ENCODE assay signal across 8 cellular contexts in genomic region chr2:64143154-64144056, GRCh38. TPM values are rescaled to one million over a fixed set of nuclear protein-coding genes. Genes with fewer than 3 reads are reported as not detected.
DNase-seq lines count a peak whose midpoint lies in the region; ATAC-seq and TF ChIP-seq lines count a peak whose summit lies in the region.

No MANE protein-coding gene starts in this region.

- peaks cover 2% of the 10 kb centered on the region; the same call in 1 of the 2 replicates for H4K20me1 ChIP-seq in GM23338 (replicated peaks; ENCODE audit: insufficient read depth)

- H3K4me1 ChIP-seq in GM23338 (ENCODE audit: insufficient read depth) (peaks cover 33% of the 10 kb centered on the region), colonic mucosa (no peaks in the 10 kb centered on the region), left lung (peaks cover 0 to 45% of the 10 kb centered on the region in 2 donors)

- peak; percentile 34 for ATAC-seq in GM23338
- peak; percentile 32 for ATAC-seq in left lung

- POLR2A ChIA-PET in GM10248 (lab: Yijun Ruan, JAX), result interaction anchor here (1.0 kb wide), 1 partner anchor 71 kb away, joined by 3 read pairs; no protein-coding TSS in a partner anchor

- DNase-seq in GM10248 (ENCODE audit: extremely low spot score) (peak; percentile 18), GM23338 (ENCODE audit: low spot score) (peak; percentile 75), LNCaP clone FGC (ENCODE audit: low read depth) (no peak), T-helper 22 cell (ENCODE audit: low read depth) (peak; percentile 20), colonic mucosa (no peak), left lung (no peak), HPDE6-E6E7 (ENCODE audit: extremely low spot score) (no peak)
- DNase-seq in stimulated activated CD8-positive, alpha-beta memory T cell treated with anti-CD3 and anti-CD28 coated beads, Interleukin-4, amount 100 ng/mL, for 48 hours, result peak; percentile 41

- peak overlapping the region; percentile 93 for H3K4me3 Mint-ChIP-seq in GM23338

- H3K79me2 ChIP-seq in GM23338 (replicated peaks; ENCODE audit: insufficient read depth), result peaks cover 52% of the 10 kb centered on the region

- peak overlapping the region; percentile 92 for H3K27ac Mint-ChIP-seq in GM23338

- H3K4me1 Mint-ChIP-seq in GM23338, result peaks cover 36% of the 10 kb centered on the region

- intact Hi-C loops in colonic mucosa (cut with DNase I) (no loop called here), left lung (cut with DNase I) (loop anchor here in 1 of 2 donors (5.0 kb wide), 1 partner anchor 81 kb away; no protein-coding TSS in a partner anchor)

- no peaks in the 10 kb centered on the region for H3K9me3 Mint-ChIP-seq in GM23338

- peak overlapping the region; percentile 91 for H3K4me2 ChIP-seq in GM23338

- H3F3A ChIP-seq in GM23338 (replicated peaks; ENCODE audit: low read depth), result no peaks in the 10 kb centered on the region

- peaks cover 3% of the 10 kb centered on the region for H3K27me3 Mint-ChIP-seq in GM23338 (ENCODE audit: insufficient read depth, low read depth, poor library complexity)

- H3K27ac ChIP-seq in GM23338 (ENCODE audit: low read depth) (0 out of 2 replicates have a peak overlapping the region, but pooled peaks have one; percentile 62), colonic mucosa (peak overlapping the region; percentile 99), left lung (peak overlapping the region; percentile 98 to 99)

- H3K9ac ChIP-seq in colonic mucosa (ENCODE audit: low read depth in 2 of 2, low read length in 2 of 2), result peak overlapping the region; percentile 94 to 100

- no peaks in the 10 kb centered on the region for H3K9me2 ChIP-seq in GM23338 (ENCODE audit: insufficient read depth)

- peaks cover 16% of the 10 kb centered on the region; the same call in 2 of the 3 replicates for H3K36me3 Mint-ChIP-seq in GM23338 (ENCODE audit: low read depth)

- H3K4me3 ChIP-seq in GM23338 (peak overlapping the region; percentile 82), LNCaP clone FGC (ENCODE audit: low read depth, low read length) (peak overlapping the region; percentile 66), colonic mucosa (peak overlapping the region; percentile 78), left lung (peak overlapping the region; percentile 84 to 85)

- TF ChIP-seq CTCF in GM10248 (IDR thresholded peaks at IDR 0.05; ENCODE audit: control extremely low read depth, extremely low read depth, low read depth, missing control alignments), result no peak
- no peak for TF ChIP-seq CTCF in GM23338 (conservative IDR thresholded peaks at IDR 0.05; ENCODE audit: low read depth in 2 of 2)
- no peak for TF ChIP-seq CTCF in LNCaP clone FGC (IDR thresholded peaks at IDR 0.05; ENCODE audit: control insufficient read depth, extremely low read depth, insufficient read depth)
- TF ChIP-seq CTCF in colonic mucosa (IDR thresholded peaks at IDR 0.05), result no peak
- no peak for TF ChIP-seq CTCF in left lung (IDR thresholded peaks at IDR 0.05)

- CTCF ChIA-PET in GM10248 (lab: Yijun Ruan, JAX), result interaction anchor here (0.9 to 1.4 kb wide), 3 partner anchors 10 to 37 kb away, joined by 3 to 5 read pairs (median 3); no protein-coding TSS in a partner anchor

- H2AFZ ChIP-seq in GM23338, result no peak overlapping the region

- no peaks in the 10 kb centered on the region for H3K27me3 ChIP-seq in GM23338 (ENCODE audit: insufficient read depth)
- no peaks in the 10 kb centered on the region for H3K27me3 ChIP-seq in colonic mucosa
- H3K27me3 ChIP-seq in left lung, result no peaks in the 10 kb centered on the region

- H3K36me3 ChIP-seq in GM23338 (ENCODE audit: insufficient read depth) (no peaks in the 10 kb centered on the region), colonic mucosa (no peaks in the 10 kb centered on the region), left lung (no peaks in the 10 kb centered on the region)

- H3K9me3 ChIP-seq in colonic mucosa (no peaks in the 10 kb centered on the region), left lung (no peaks in the 10 kb centered on the region)

TF ChIP-seq in GM23338, 12 proteins besides CTCF, POLR2A, EP300 and RAD21 (continues in another document):
- TF ChIP-seq CREB1 (CRISPR knock-in tag; IDR thresholded peaks at IDR 0.05; ENCODE audit: low read depth) (no peak), ETS1 (IDR thresholded peaks at IDR 0.05) (no peak), EZH2phosphoT487 (IDR thresholded peaks at IDR 0.05; ENCODE audit: unreplicated experiment) (no peak), ZNF331 (CRISPR knock-in tag; IDR thresholded peaks at IDR 0.05; ENCODE audit: low read depth) (no peak), JUNB (IDR thresholded peaks at IDR 0.05; ENCODE audit: unreplicated experiment) (no peak), POLR2AphosphoS5 (IDR thresholded peaks at IDR 0.05; ENCODE audit: low read depth) (no peak), ZNF114 (CRISPR knock-in tag; IDR thresholded peaks at IDR 0.05) (no peak), NANOG (IDR thresholded peaks at IDR 0.05; ENCODE audit: borderline replicate concordance) (no peak), EZH2 (IDR thresholded peaks at IDR 0.05; ENCODE audit: low read depth, unreplicated experiment) (no peak)
- TF ChIP-seq, protein P1, sequence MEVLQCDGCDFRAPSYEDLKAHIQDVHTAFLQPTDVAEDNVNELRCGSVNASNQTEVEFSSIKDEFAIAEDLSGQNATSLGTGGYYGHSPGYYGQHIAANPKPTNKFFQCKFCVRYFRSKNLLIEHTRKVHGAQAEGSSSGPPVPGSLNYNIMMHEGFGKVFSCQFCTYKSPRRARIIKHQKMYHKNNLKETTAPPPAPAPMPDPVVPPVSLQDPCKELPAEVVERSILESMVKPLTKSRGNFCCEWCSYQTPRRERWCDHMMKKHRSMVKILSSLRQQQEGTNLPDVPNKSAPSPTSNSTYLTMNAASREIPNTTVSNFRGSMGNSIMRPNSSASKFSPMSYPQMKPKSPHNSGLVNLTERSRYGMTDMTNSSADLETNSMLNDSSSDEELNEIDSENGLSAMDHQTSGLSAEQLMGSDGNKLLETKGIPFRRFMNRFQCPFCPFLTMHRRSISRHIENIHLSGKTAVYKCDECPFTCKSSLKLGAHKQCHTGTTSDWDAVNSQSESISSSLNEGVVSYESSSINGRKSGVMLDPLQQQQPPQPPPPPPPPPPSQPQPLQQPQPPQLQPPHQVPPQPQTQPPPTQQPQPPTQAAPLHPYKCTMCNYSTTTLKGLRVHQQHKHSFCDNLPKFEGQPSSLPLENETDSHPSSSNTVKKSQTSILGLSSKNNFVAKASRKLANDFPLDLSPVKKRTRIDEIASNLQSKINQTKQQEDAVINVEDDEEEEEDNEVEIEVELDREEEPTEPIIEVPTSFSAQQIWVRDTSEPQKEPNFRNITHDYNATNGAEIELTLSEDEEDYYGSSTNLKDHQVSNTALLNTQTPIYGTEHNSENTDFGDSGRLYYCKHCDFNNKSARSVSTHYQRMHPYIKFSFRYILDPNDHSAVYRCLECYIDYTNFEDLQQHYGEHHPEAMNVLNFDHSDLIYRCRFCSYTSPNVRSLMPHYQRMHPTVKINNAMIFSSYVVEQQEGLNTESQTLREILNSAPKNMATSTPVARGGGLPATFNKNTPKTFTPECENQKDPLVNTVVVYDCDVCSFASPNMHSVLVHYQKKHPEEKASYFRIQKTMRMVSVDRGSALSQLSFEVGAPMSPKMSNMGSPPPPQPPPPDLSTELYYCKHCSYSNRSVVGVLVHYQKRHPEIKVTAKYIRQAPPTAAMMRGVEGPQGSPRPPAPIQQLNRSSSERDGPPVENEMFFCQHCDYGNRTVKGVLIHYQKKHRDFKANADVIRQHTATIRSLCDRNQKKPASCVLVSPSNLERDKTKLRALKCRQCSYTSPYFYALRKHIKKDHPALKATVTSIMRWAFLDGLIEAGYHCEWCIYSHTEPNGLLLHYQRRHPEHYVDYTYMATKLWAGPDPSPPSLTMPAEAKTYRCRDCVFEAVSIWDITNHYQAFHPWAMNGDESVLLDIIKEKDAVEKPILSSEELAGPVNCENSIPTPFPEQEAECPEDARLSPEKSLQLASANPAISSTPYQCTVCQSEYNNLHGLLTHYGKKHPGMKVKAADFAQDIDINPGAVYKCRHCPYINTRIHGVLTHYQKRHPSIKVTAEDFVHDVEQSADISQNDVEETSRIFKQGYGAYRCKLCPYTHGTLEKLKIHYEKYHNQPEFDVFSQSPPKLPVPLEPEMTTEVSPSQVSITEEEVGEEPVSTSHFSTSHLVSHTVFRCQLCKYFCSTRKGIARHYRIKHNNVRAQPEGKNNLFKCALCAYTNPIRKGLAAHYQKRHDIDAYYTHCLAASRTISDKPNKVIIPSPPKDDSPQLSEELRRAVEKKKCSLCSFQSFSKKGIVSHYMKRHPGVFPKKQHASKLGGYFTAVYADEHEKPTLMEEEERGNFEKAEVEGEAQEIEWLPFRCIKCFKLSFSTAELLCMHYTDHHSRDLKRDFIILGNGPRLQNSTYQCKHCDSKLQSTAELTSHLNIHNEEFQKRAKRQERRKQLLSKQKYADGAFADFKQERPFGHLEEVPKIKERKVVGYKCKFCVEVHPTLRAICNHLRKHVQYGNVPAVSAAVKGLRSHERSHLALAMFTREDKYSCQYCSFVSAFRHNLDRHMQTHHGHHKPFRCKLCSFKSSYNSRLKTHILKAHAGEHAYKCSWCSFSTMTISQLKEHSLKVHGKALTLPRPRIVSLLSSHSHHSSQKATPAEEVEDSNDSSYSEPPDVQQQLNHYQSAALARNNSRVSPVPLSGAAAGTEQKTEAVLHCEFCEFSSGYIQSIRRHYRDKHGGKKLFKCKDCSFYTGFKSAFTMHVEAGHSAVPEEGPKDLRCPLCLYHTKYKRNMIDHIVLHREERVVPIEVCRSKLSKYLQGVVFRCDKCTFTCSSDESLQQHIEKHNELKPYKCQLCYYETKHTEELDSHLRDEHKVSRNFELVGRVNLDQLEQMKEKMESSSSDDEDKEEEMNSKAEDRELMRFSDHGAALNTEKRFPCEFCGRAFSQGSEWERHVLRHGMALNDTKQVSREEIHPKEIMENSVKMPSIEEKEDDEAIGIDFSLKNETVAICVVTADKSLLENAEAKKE (CRISPR knock-in tag; IDR thresholded peaks at IDR 0.05), result no peak

RNA-seq across cellular contexts. Expression of gene PELI1, which starts 0.8 kb away (rescaled TPM):
- total RNA-seq in GM23338 (2014; rRNA removed; shearing (Covaris generic)), result 56.6 and 61.8 TPM in 2 replicates
- 25.9 and 32.4 TPM in 2 replicates for polyA plus RNA-seq in GM23338 (2016; fragmentation: Nextera tagmentation; extraction: Ambion mirVana)
- total RNA-seq in colonic mucosa (10 to 100 TPM; 34.3 to 57.6 TPM), left lung (10 to 100 TPM; 37.5 to 41.3 TPM)

Comparison
In these comparisons a context has a peak if more than half of its experiments do, and no peak if none do; other contexts are left out.
1. DNase-seq: peak in GM10248 (single experiment), GM23338 (single experiment), T-helper 22 cell (single experiment) and stimulated activated CD8-positive, alpha-beta memory T cell treated with anti-CD3 and anti-CD28 coated beads, Interleukin-4, amount 100 ng/mL, for 48 hours (single experiment); none in LNCaP clone FGC (single experiment), colonic mucosa (single experiment), left lung (0 of 2) and HPDE6-E6E7 (single experiment).
2. Peak in every context shown above with its lines, with median percentiles within 50 percentile points of each other: H3K27ac ChIP-seq and H3K4me3 ChIP-seq.